9 cellular contexts compared by ENCODE assay signal in genomic region chr16:17367932-17368331, GRCh38.
DNase-seq lines count a peak whose midpoint lies in the region; ATAC-seq and TF ChIP-seq lines count a peak whose summit lies in the region.
"Had no signal": no experiment of that assay in that cellular context is flagged by ENCODE, and none has a peak within 500 bp of the region (broad histone marks: within the 10 kb centered on the region; RNA-seq: fewer than 3 reads in every experiment).

No MANE protein-coding gene starts in this region.

- no peak overlapping the region for H3K4me3 ChIP-seq in CD8-positive, alpha-beta T cell (ENCODE audit: low read depth, low read length)
- H3K4me3 ChIP-seq in Loucy (ENCODE audit: low read length, poor library complexity, severe bottlenecking), result no peak overlapping the region

- H3K27ac ChIP-seq in CD8-positive, alpha-beta T cell (ENCODE audit: low read depth, low read length), result no peak overlapping the region

- H3K79me2 ChIP-seq in Loucy (ENCODE audit: insufficient read depth, low read length), result peaks cover 92% of the 10 kb centered on the region

- H3K4me3 Mint-ChIP-seq in CD8-positive, alpha-beta T cell, result peak overlapping the region; percentile 37
- H3K4me3 Mint-ChIP-seq in brain (peak overlapping the region in 1 of 5 experiments; percentile 4), neural crest cell (peak overlapping the region; percentile 5)

- peaks cover 84% of the 10 kb centered on the region for H4K20me1 ChIP-seq in Loucy (ENCODE audit: insufficient read depth, low read length, poor library complexity, severe bottlenecking)

- H3K27me3 ChIP-seq in CD8-positive, alpha-beta T cell (ENCODE audit: insufficient read depth, low read length), result no peaks in the 10 kb centered on the region
- H3K27me3 ChIP-seq in Loucy (ENCODE audit: insufficient read depth, low read length, poor library complexity, severe bottlenecking), result no peaks in the 10 kb centered on the region

- peak overlapping the region; percentile 97 for H3K27ac Mint-ChIP-seq in CD8-positive, alpha-beta T cell
- H3K27ac Mint-ChIP-seq in brain (peak overlapping the region in 4 of 5 experiments; percentile 25 to 58 (median 38)), neural crest cell (ENCODE audit: unreplicated experiment) (peak overlapping the region; percentile 3)

- peaks cover 10% of the 10 kb centered on the region for H3F3A ChIP-seq in Loucy (ENCODE audit: low read depth)

- POLR2A ChIA-PET in CD8-positive, alpha-beta T cell (lab: Charles Lee), result interaction anchor here (1.0 to 4.9 kb wide), 2 partner anchors 8 to 18 kb away, joined by 3 to 32 read pairs; no protein-coding TSS in a partner anchor

- CTCF ChIA-PET in CD8-positive, alpha-beta T cell (lab: Charles Lee), result interaction anchor here (1.1 to 2.3 kb wide), 3 partner anchors 28 to 81 kb away, joined by 3 to 5 read pairs (median 3); no protein-coding TSS in a partner anchor

- H3K36me3 ChIP-seq in CD8-positive, alpha-beta T cell (ENCODE audit: insufficient read depth, low read length), result no peaks in the 10 kb centered on the region
- H3K36me3 ChIP-seq in Loucy (ENCODE audit: insufficient read depth, low read length), result peaks cover 13% of the 10 kb centered on the region; the same call in 1 of the 2 replicates

- no peaks in the 10 kb centered on the region for H3K9me3 Mint-ChIP-seq in CD8-positive, alpha-beta T cell
- H3K9me3 Mint-ChIP-seq in brain, result peaks cover 0 to 3% (median 0%) of the 10 kb centered on the region in 5 experiments
- no peaks in the 10 kb centered on the region for H3K9me3 Mint-ChIP-seq in neural crest cell

- no peak for ATAC-seq in CD8-positive, alpha-beta T cell
- no peak for ATAC-seq in HG02840 (IDR thresholded peaks at IDR 0.05; ENCODE audit: low FRiP score, unreplicated experiment)

- H3K4me1 ChIP-seq in CD8-positive, alpha-beta T cell (ENCODE audit: insufficient read depth, low read length), result peaks cover 87% of the 10 kb centered on the region
- H3K4me1 ChIP-seq in Loucy (ENCODE audit: insufficient read depth, low read length, poor library complexity, severe bottlenecking), result peaks cover 82% of the 10 kb centered on the region

- no peaks in the 10 kb centered on the region for H3K27me3 Mint-ChIP-seq in CD8-positive, alpha-beta T cell (ENCODE audit: low read depth)
- H3K27me3 Mint-ChIP-seq in brain (peaks cover 5% of the 10 kb centered on the region), neural crest cell (ENCODE audit: low read depth) (no peaks in the 10 kb centered on the region)

- H3K9me3 ChIP-seq in CD8-positive, alpha-beta T cell (ENCODE audit: low read length), result no peaks in the 10 kb centered on the region
- H3K9me3 ChIP-seq in Loucy (ENCODE audit: insufficient read depth, low read depth, low read length), result no peaks in the 10 kb centered on the region

- intact Hi-C loops in CD8-positive, alpha-beta T cell (cut with DNase I, micrococcal nuclease), result loop anchor here (2.0 to 10.0 kb wide), 6 partner anchors 29 to 1697 kb away; partner anchors contain the start of genes COQ7 (in 1 of the 2) and SMG1 (in 1 of the 2)

- no peak overlapping the region for H2AFZ ChIP-seq in Loucy (ENCODE audit: low read length)

- H3K4me2 ChIP-seq in Loucy (ENCODE audit: low read depth, low read length, poor library complexity, severe bottlenecking), result peak overlapping the region; percentile 86

- H3K4me1 Mint-ChIP-seq in CD8-positive, alpha-beta T cell (ENCODE audit: low read depth), result peaks cover 95% of the 10 kb centered on the region
- H3K4me1 Mint-ChIP-seq in brain (peaks cover 92% of the 10 kb centered on the region), neural crest cell (peaks cover 74% of the 10 kb centered on the region)

- no peak for DNase-seq in CD8-positive, alpha-beta T cell
- DNase-seq in neural crest cell (ENCODE audit: low read depth, low spot score), result peak; percentile 45
- no peak for DNase-seq in cerebellar nuclear complex (lab: John Stamatoyannopoulos, UW)
- no peak for DNase-seq in NCI-H146 treated with DMSO at 0.1 percent for 48 hours (lab: John Stamatoyannopoulos, UW; ENCODE audit: unreplicated experiment)
- DNase-seq in NCI-H524 (lab: John Stamatoyannopoulos, UW), result no peak
- DNase-seq: hippocampal formation had no signal

- H3K36me3 Mint-ChIP-seq in CD8-positive, alpha-beta T cell, result no peaks in the 10 kb centered on the region
- H3K36me3 Mint-ChIP-seq in brain (no peaks in the 10 kb centered on the region), neural crest cell (ENCODE audit: low read depth) (no peaks in the 10 kb centered on the region)

- H3K9me2 ChIP-seq in Loucy (replicated peaks; ENCODE audit: low read depth, low read length), result no peaks in the 10 kb centered on the region

- no peak overlapping the region for H3K9ac ChIP-seq in Loucy (ENCODE audit: low read depth, low read length, poor library complexity, severe bottlenecking)

- no peak for TF ChIP-seq CTCF in CD8-positive, alpha-beta T cell (IDR thresholded peaks at IDR 0.05)
- TF ChIP-seq CTCF in Loucy (conservative IDR thresholded peaks at IDR 0.05; ENCODE audit: low read length) (no peak), brain (conservative IDR thresholded peaks at IDR 0.05) (peak in 1 of 2 experiments; percentile 37), neural crest cell (conservative IDR thresholded peaks at IDR 0.05) (no peak)

Comparison
In these comparisons a context has a peak if more than half of its experiments do, and no peak if none do; other contexts are left out.
1. H3K27ac Mint-ChIP-seq: peak in every context shown above with its lines; median percentile 97 in CD8-positive, alpha-beta T cell; 38 in brain; 3 in neural crest cell.